Comparison of ENCODE assay signal across 17 cellular contexts in genomic region chr1:6987940-6988339, GRCh38.
DNase-seq lines count a peak whose midpoint lies in the region; ATAC-seq and TF ChIP-seq lines count a peak whose summit lies in the region.
"Had no signal": no experiment of that assay in that cellular context is flagged by ENCODE, and none has a peak within 500 bp of the region (broad histone marks: within the 10 kb centered on the region; RNA-seq: fewer than 3 reads in every experiment).

No MANE protein-coding gene starts in this region.

- TF ChIP-seq CTCF in astrocyte of the spinal cord (IDR thresholded peaks at IDR 0.05; ENCODE audit: low read depth, low read length) (peak; percentile 6), type B pancreatic cell (conservative IDR thresholded peaks at IDR 0.05) (peak; percentile 41)

- peaks cover 4% of the 10 kb centered on the region for H3K4me1 Mint-ChIP-seq in type B pancreatic cell (ENCODE audit: unreplicated experiment)
- H3K4me1 Mint-ChIP-seq: CD4-positive, alpha-beta memory T cell had no signal

- H3K4me3 ChIP-seq in astrocyte of the spinal cord (ENCODE audit: low read depth, low read length), result no peak overlapping the region
- H3K4me3 ChIP-seq: BLaER1, HAP-1, PC-9 had no signal

- H3K36me3 Mint-ChIP-seq in type B pancreatic cell, result no peaks in the 10 kb centered on the region
- H3K36me3 Mint-ChIP-seq: CD4-positive, alpha-beta memory T cell had no signal

- H3K4me3 Mint-ChIP-seq in type B pancreatic cell, result no peak overlapping the region
- H3K4me3 Mint-ChIP-seq: CD4-positive, alpha-beta memory T cell had no signal

- no peaks in the 10 kb centered on the region for H3K9me3 Mint-ChIP-seq in type B pancreatic cell

- in situ Hi-C loops in astrocyte of the spinal cord (cut with HindIII; ENCODE audit: low sequenced_read_pairs), result no loop called here

- H3K27ac Mint-ChIP-seq in type B pancreatic cell, result no peak overlapping the region
- H3K27ac Mint-ChIP-seq: CD4-positive, alpha-beta memory T cell had no signal

- peaks cover 22% of the 10 kb centered on the region for H3K27me3 Mint-ChIP-seq in type B pancreatic cell

- no peak for ATAC-seq in activated CD4-positive, CD25-positive, alpha-beta regulatory T cell treated with anti-CD3 and anti-CD28 coated beads, Interleukin-2, amount 50 U/mL, for 24 hours
- ATAC-seq in GM21528 (IDR thresholded peaks at IDR 0.05; ENCODE audit: low FRiP score, unreplicated experiment), result no peak

- DNase-seq in NCI-H82 (lab: John Stamatoyannopoulos, UW) (peak; percentile 10), NCI-H82 treated with DMSO at 0.1 percent for 48 hours (lab: John Stamatoyannopoulos, UW; ENCODE audit: unreplicated experiment) (no peak), astrocyte of the spinal cord (ENCODE audit: low read depth, low spot score) (no peak), mesenteric fat pad (ENCODE audit: low spot score) (peak; percentile 43), type B pancreatic cell (ENCODE audit: extremely low spot score, unreplicated experiment) (no peak), D341Med (ENCODE audit: low spot score) (no peak)
- DNase-seq: CD4-positive, alpha-beta memory T cell; EL; NCI-H1105 treated with DMSO at 0.1 percent for 48 hours; NCI-H187; NCI-H2107; NCI-H774; PC-9 had no signal

Comparison
In these comparisons a context has a peak if more than half of its experiments do, and no peak if none do; other contexts are left out.
1. DNase-seq: peak in NCI-H82 (single experiment) and mesenteric fat pad (single experiment); none in NCI-H82 treated with DMSO at 0.1 percent for 48 hours (single experiment), astrocyte of the spinal cord (single experiment), type B pancreatic cell (single experiment) and D341Med (single experiment).